Comparison of ENCODE assay signal across 19 cellular contexts in the genomic region with DNA sequence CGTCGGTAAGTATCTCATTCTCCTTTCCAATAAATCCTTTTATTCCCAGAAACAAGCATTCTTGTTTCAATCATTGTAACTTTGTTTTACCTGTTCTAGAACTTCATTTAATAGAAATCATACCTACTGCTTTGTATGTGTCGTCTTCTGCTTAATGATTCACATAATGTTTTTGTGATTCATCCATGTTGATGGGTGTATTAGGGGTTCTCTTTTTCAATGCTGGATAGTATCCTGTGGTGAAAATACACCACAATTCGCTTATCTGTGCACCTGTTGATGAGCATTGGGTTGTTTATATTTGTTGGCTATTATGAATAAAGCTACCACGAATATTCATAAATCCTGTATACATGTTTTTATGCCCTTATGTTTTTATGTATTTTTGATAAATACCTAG.
DNase-seq lines count a peak whose midpoint lies in the region; ATAC-seq lines count a peak whose summit lies in the region.
"Had no signal": no experiment of that assay in that cellular context is flagged by ENCODE, and none has a peak within 500 bp of the region (broad histone marks: within the 10 kb centered on the region; RNA-seq: fewer than 3 reads in every experiment).

No MANE protein-coding gene starts in this region.

- peaks cover 68% of the 10 kb centered on the region for H3K4me1 Mint-ChIP-seq in activated CD4-positive, alpha-beta T cell treated with anti-CD3 and anti-CD28 coated beads for 36 hours
- H3K4me1 Mint-ChIP-seq in activated naive CD4-positive, alpha-beta T cell treated with anti-CD3 and anti-CD28 coated beads for 36 hours (ENCODE audit: low read depth) = peaks cover 23% of the 10 kb centered on the region
- H3K4me1 Mint-ChIP-seq in activated CD4-positive, alpha-beta memory T cell treated with anti-CD3 and anti-CD28 coated beads, Interleukin-2, amount 10 ng/mL, durations not matched to agents 7 days and 5 days = peaks cover 94% of the 10 kb centered on the region
- peaks cover 84% of the 10 kb centered on the region for H3K4me1 Mint-ChIP-seq in stimulated activated effector memory CD8-positive, alpha-beta T cell treated with anti-CD3 and anti-CD28 coated beads, Interleukin-12 subunit alpha, Interleukin-12 subunit beta, amount 100 ng/mL, for 72 hours
- peaks cover 6% of the 10 kb centered on the region for H3K4me1 Mint-ChIP-seq in activated naive CD8-positive, alpha-beta T cell treated with anti-CD3 and anti-CD28 coated beads for 36 hours

- peaks cover 1% of the 10 kb centered on the region for H3K36me3 Mint-ChIP-seq in activated CD4-positive, alpha-beta T cell treated with anti-CD3 and anti-CD28 coated beads for 36 hours (ENCODE audit: low read depth)
- peaks cover 6 to 20% of the 10 kb centered on the region in 2 donors for H3K36me3 Mint-ChIP-seq in activated naive CD4-positive, alpha-beta T cell treated with anti-CD3 and anti-CD28 coated beads, Interleukin-2, amount 50 U/mL, for 72 hours
- H3K36me3 Mint-ChIP-seq in activated naive CD4-positive, alpha-beta T cell treated with anti-CD3 and anti-CD28 coated beads for 36 hours (ENCODE audit: low read depth) = peaks cover 2% of the 10 kb centered on the region
- H3K36me3 Mint-ChIP-seq in activated CD4-positive, alpha-beta memory T cell treated with anti-CD3 and anti-CD28 coated beads, Interleukin-2, amount 10 ng/mL, durations not matched to agents 7 days and 5 days (ENCODE audit: low read depth) = peaks cover 26% of the 10 kb centered on the region
- peaks cover 36% of the 10 kb centered on the region for H3K36me3 Mint-ChIP-seq in stimulated activated effector memory CD8-positive, alpha-beta T cell treated with anti-CD3 and anti-CD28 coated beads, Interleukin-12 subunit alpha, Interleukin-12 subunit beta, amount 100 ng/mL, for 72 hours
- H3K36me3 Mint-ChIP-seq in activated naive CD8-positive, alpha-beta T cell treated with anti-CD3 and anti-CD28 coated beads for 36 hours = peaks cover 6% of the 10 kb centered on the region
- H3K36me3 Mint-ChIP-seq: IgD-negative memory B cell had no signal

- peaks cover 2% of the 10 kb centered on the region for H3K9me3 Mint-ChIP-seq in activated CD4-positive, alpha-beta T cell treated with anti-CD3 and anti-CD28 coated beads for 36 hours (ENCODE audit: low read depth)
- peaks cover 0 to 10% of the 10 kb centered on the region in 2 donors for H3K9me3 Mint-ChIP-seq in activated naive CD4-positive, alpha-beta T cell treated with anti-CD3 and anti-CD28 coated beads, Interleukin-2, amount 50 U/mL, for 72 hours
- no peaks in the 10 kb centered on the region for H3K9me3 Mint-ChIP-seq in activated naive CD4-positive, alpha-beta T cell treated with anti-CD3 and anti-CD28 coated beads for 36 hours
- no peaks in the 10 kb centered on the region for H3K9me3 Mint-ChIP-seq in activated CD4-positive, alpha-beta memory T cell treated with anti-CD3 and anti-CD28 coated beads, Interleukin-2, amount 10 ng/mL, durations not matched to agents 7 days and 5 days
- peaks cover 5% of the 10 kb centered on the region for H3K9me3 Mint-ChIP-seq in stimulated activated effector memory CD8-positive, alpha-beta T cell treated with anti-CD3 and anti-CD28 coated beads, Interleukin-12 subunit alpha, Interleukin-12 subunit beta, amount 100 ng/mL, for 72 hours
- H3K9me3 Mint-ChIP-seq in activated naive CD8-positive, alpha-beta T cell treated with anti-CD3 and anti-CD28 coated beads for 36 hours = peaks cover 1% of the 10 kb centered on the region

- peak overlapping the region; percentile 66 for H3K27ac Mint-ChIP-seq in activated CD4-positive, alpha-beta T cell treated with anti-CD3 and anti-CD28 coated beads for 36 hours
- H3K27ac Mint-ChIP-seq in activated naive CD4-positive, alpha-beta T cell treated with anti-CD3 and anti-CD28 coated beads, Interleukin-2, amount 50 U/mL, for 72 hours = peak overlapping the region; percentile 65 to 81
- no peak overlapping the region for H3K27ac Mint-ChIP-seq in activated naive CD4-positive, alpha-beta T cell treated with anti-CD3 and anti-CD28 coated beads for 36 hours
- peak overlapping the region; percentile 95 for H3K27ac Mint-ChIP-seq in activated CD4-positive, alpha-beta memory T cell treated with anti-CD3 and anti-CD28 coated beads, Interleukin-2, amount 10 ng/mL, durations not matched to agents 7 days and 5 days
- H3K27ac Mint-ChIP-seq in stimulated activated effector memory CD8-positive, alpha-beta T cell treated with anti-CD3 and anti-CD28 coated beads, Interleukin-12 subunit alpha, Interleukin-12 subunit beta, amount 100 ng/mL, for 72 hours = peak overlapping the region; percentile 98
- H3K27ac Mint-ChIP-seq in activated naive CD8-positive, alpha-beta T cell treated with anti-CD3 and anti-CD28 coated beads for 36 hours = no peak overlapping the region
- H3K27ac Mint-ChIP-seq: IgD-negative memory B cell had no signal

- CTCF ChIA-PET in activated CD4-positive, alpha-beta T cell treated with anti-CD3 and anti-CD28 coated beads for 36 hours (lab: Charles Lee) = interaction anchor here (1.2 kb wide), 1 partner anchor 191 kb away, joined by 4 read pairs; no protein-coding TSS in a partner anchor
- CTCF ChIA-PET in activated naive CD4-positive, alpha-beta T cell treated with anti-CD3 and anti-CD28 coated beads for 36 hours (lab: Charles Lee) = interaction anchor here (0.6 kb wide), 1 partner anchor 471 kb away, joined by 3 read pairs; no protein-coding TSS in a partner anchor
- CTCF ChIA-PET in activated CD4-positive, alpha-beta memory T cell treated with anti-CD3 and anti-CD28 coated beads, Interleukin-2, amount 10 ng/mL, durations not matched to agents 7 days and 5 days (lab: Charles Lee) = no interaction called here

- ATAC-seq in activated CD4-positive, alpha-beta T cell treated with anti-CD3 and anti-CD28 coated beads for 36 hours = no peak
- ATAC-seq in activated naive CD4-positive, alpha-beta T cell treated with anti-CD3 and anti-CD28 coated beads, Interleukin-2, amount 50 U/mL, for 72 hours = peak in 1 of 2 donors; percentile 36
- peak; percentile 57 for ATAC-seq in stimulated activated effector memory CD8-positive, alpha-beta T cell treated with anti-CD3 and anti-CD28 coated beads, Interleukin-12 subunit alpha, Interleukin-12 subunit beta, amount 100 ng/mL, for 72 hours
- no peak for ATAC-seq in GM21390 (IDR thresholded peaks at IDR 0.05; ENCODE audit: unreplicated experiment)
- ATAC-seq: HCT116, Panc1 had no signal

- no peak overlapping the region for H3K4me3 Mint-ChIP-seq in activated CD4-positive, alpha-beta T cell treated with anti-CD3 and anti-CD28 coated beads for 36 hours
- H3K4me3 Mint-ChIP-seq in activated naive CD4-positive, alpha-beta T cell treated with anti-CD3 and anti-CD28 coated beads for 36 hours = no peak overlapping the region
- peak overlapping the region; percentile 41 for H3K4me3 Mint-ChIP-seq in activated CD4-positive, alpha-beta memory T cell treated with anti-CD3 and anti-CD28 coated beads, Interleukin-2, amount 10 ng/mL, durations not matched to agents 7 days and 5 days
- H3K4me3 Mint-ChIP-seq in stimulated activated effector memory CD8-positive, alpha-beta T cell treated with anti-CD3 and anti-CD28 coated beads, Interleukin-12 subunit alpha, Interleukin-12 subunit beta, amount 100 ng/mL, for 72 hours = peak overlapping the region; percentile 16
- H3K4me3 Mint-ChIP-seq in activated naive CD8-positive, alpha-beta T cell treated with anti-CD3 and anti-CD28 coated beads for 36 hours = no peak overlapping the region
- H3K4me3 Mint-ChIP-seq: IgD-negative memory B cell had no signal

- POLR2A ChIA-PET in activated CD4-positive, alpha-beta T cell treated with anti-CD3 and anti-CD28 coated beads for 36 hours (lab: Charles Lee) = interaction anchor here (0.6 kb wide), 1 partner anchor 65 kb away, joined by 3 read pairs; no protein-coding TSS in a partner anchor
- POLR2A ChIA-PET in activated CD4-positive, alpha-beta memory T cell treated with anti-CD3 and anti-CD28 coated beads, Interleukin-2, amount 10 ng/mL, durations not matched to agents 7 days and 5 days (lab: Charles Lee) = interaction anchor here (1.1 to 7.8 kb wide), 6 partner anchors 15 to 702 kb away, joined by 3 to 121 read pairs (median 8); partner anchors contain the start of gene MAF

- intact Hi-C loops in activated CD4-positive, alpha-beta T cell treated with anti-CD3 and anti-CD28 coated beads for 36 hours (cut with DNase I, micrococcal nuclease) = loop anchor here in 1 of 2 experiments (2.0 to 5.0 kb wide), 3 partner anchors 110 to 704 kb away; partner anchors contain the start of gene MAF
- intact Hi-C loops in activated naive CD4-positive, alpha-beta T cell treated with anti-CD3 and anti-CD28 coated beads for 36 hours (cut with micrococcal nuclease) = loop anchor here (10.0 kb wide), 1 partner anchor 948 kb away; no protein-coding TSS in a partner anchor

- DNase-seq in activated CD4-positive, alpha-beta T cell treated with anti-CD3 and anti-CD28 coated beads for 36 hours = no peak
- no peak for DNase-seq in activated CD4-positive, alpha-beta T cell treated with anti-CD3 and anti-CD28 coated beads, Interleukin-2, amount 50 U/mL, for 48 hours
- no peak for DNase-seq in activated naive CD4-positive, alpha-beta T cell treated with anti-CD3 and anti-CD28 coated beads, Interleukin-2, amount 50 U/mL, for 72 hours (ENCODE audit: low spot score in 2 of 2)
- no peak for DNase-seq in activated naive CD4-positive, alpha-beta T cell treated with anti-CD3 and anti-CD28 coated beads for 36 hours
- DNase-seq in activated CD4-positive, alpha-beta memory T cell treated with anti-CD3 and anti-CD28 coated beads, Interleukin-2, amount 10 ng/mL, durations not matched to agents 7 days and 5 days = no peak
- DNase-seq in stimulated activated effector memory CD8-positive, alpha-beta T cell treated with anti-CD3 and anti-CD28 coated beads, Interleukin-12 subunit alpha, Interleukin-12 subunit beta, amount 100 ng/mL, for 72 hours (ENCODE audit: low spot score in 2 of 2) = no peak
- DNase-seq in activated naive CD8-positive, alpha-beta T cell treated with anti-CD3 and anti-CD28 coated beads for 36 hours = no peak
- DNase-seq: 8988T, DMS53, GDM1, NCI-H1105 treated with DMSO at 0.1 percent for 48 hours, NCI-H2029 treated with DMSO at 0.1 percent for 48 hours, NCI-H226, NCI-H510A treated with DMSO at 0.1 percent for 48 hours, NCI-H82 had no signal

- no peaks in the 10 kb centered on the region for H3K27me3 Mint-ChIP-seq in activated CD4-positive, alpha-beta T cell treated with anti-CD3 and anti-CD28 coated beads for 36 hours
- no peaks in the 10 kb centered on the region for H3K27me3 Mint-ChIP-seq in activated naive CD4-positive, alpha-beta T cell treated with anti-CD3 and anti-CD28 coated beads for 36 hours (ENCODE audit: low read depth)
- no peaks in the 10 kb centered on the region for H3K27me3 Mint-ChIP-seq in activated CD4-positive, alpha-beta memory T cell treated with anti-CD3 and anti-CD28 coated beads, Interleukin-2, amount 10 ng/mL, durations not matched to agents 7 days and 5 days
- H3K27me3 Mint-ChIP-seq in activated naive CD8-positive, alpha-beta T cell treated with anti-CD3 and anti-CD28 coated beads for 36 hours = no peaks in the 10 kb centered on the region
- H3K27me3 Mint-ChIP-seq: IgD-negative memory B cell had no signal

Comparison
In these comparisons a context has a peak if more than half of its experiments do, and no peak if none do; other contexts are left out.
1. H3K27ac Mint-ChIP-seq: peak in activated CD4-positive, alpha-beta T cell treated with anti-CD3 and anti-CD28 coated beads for 36 hours (single experiment), activated naive CD4-positive, alpha-beta T cell treated with anti-CD3 and anti-CD28 coated beads, Interleukin-2, amount 50 U/mL, for 72 hours (2 of 2), activated CD4-positive, alpha-beta memory T cell treated with anti-CD3 and anti-CD28 coated beads, Interleukin-2, amount 10 ng/mL, durations not matched to agents 7 days and 5 days (single experiment) and stimulated activated effector memory CD8-positive, alpha-beta T cell treated with anti-CD3 and anti-CD28 coated beads, Interleukin-12 subunit alpha, Interleukin-12 subunit beta, amount 100 ng/mL, for 72 hours (single experiment); none in activated naive CD4-positive, alpha-beta T cell treated with anti-CD3 and anti-CD28 coated beads for 36 hours (single experiment) and activated naive CD8-positive, alpha-beta T cell treated with anti-CD3 and anti-CD28 coated beads for 36 hours (single experiment).
2. H3K4me3 Mint-ChIP-seq: peak in activated CD4-positive, alpha-beta memory T cell treated with anti-CD3 and anti-CD28 coated beads, Interleukin-2, amount 10 ng/mL, durations not matched to agents 7 days and 5 days (single experiment) and stimulated activated effector memory CD8-positive, alpha-beta T cell treated with anti-CD3 and anti-CD28 coated beads, Interleukin-12 subunit alpha, Interleukin-12 subunit beta, amount 100 ng/mL, for 72 hours (single experiment); none in activated CD4-positive, alpha-beta T cell treated with anti-CD3 and anti-CD28 coated beads for 36 hours (single experiment), activated naive CD4-positive, alpha-beta T cell treated with anti-CD3 and anti-CD28 coated beads for 36 hours (single experiment) and activated naive CD8-positive, alpha-beta T cell treated with anti-CD3 and anti-CD28 coated beads for 36 hours (single experiment).